In the genomic region with DNA sequence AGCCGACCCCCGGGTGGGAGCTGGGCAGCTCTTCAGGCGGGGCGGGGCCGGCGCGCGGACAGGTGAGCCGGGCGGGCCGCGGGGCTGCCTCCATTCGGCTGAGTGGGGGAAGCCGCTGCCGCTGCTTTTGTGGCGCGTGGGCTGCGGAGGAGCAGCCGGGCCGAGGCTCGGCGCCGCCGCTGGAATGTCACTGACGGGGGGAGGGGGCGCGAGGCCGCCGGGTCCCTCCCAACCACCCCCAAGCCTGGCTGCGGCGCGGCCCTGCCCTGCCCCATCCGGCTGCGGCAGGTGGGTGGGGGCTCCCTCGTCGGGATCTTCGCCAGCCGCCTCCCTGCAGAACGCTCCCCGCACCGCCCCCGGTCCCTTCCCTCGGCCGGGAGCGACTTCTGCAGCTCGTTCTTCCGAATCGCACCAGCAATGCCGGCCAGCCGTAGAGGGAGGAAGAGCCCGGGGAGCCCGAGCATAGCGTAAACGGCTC, we compare ENCODE assay signal across 7 cellular contexts. TPM values are rescaled to one million over a fixed set of nuclear protein-coding genes. Genes with fewer than 3 reads are reported as not detected.
DNase-seq lines count a peak whose midpoint lies in the region; ATAC-seq and TF ChIP-seq lines count a peak whose summit lies in the region.

No MANE protein-coding gene starts in this region.

- no peak for TF ChIP-seq CTCF in GM06990 (IDR thresholded peaks at IDR 0.05; ENCODE audit: insufficient read depth, low read length, poor library complexity, severe bottlenecking)
- no peak for TF ChIP-seq CTCF in WTC11 (IDR thresholded peaks at IDR 0.05)
- no peak for TF ChIP-seq CTCF in esophagus muscularis mucosa (IDR thresholded peaks at IDR 0.05)
- TF ChIP-seq CTCF in stomach (IDR thresholded peaks at IDR 0.05) = no peak

- H3K4me1 Mint-ChIP-seq in WTC11 = peaks cover 31% of the 10 kb centered on the region

- 0% methylated on average over 1 of the region's 54 CpGs for WGBS in esophagus muscularis mucosa
- WGBS in stomach, 5 donors = 0 to 2% (median 1%) methylated on average over 12 to 54 of the region's 54 CpGs

- peaks cover 3% of the 10 kb centered on the region; the same call in 1 of the 2 replicates for H3K27me3 Mint-ChIP-seq in WTC11 (ENCODE audit: low read depth)

- H3K36me3 ChIP-seq in GM06990 (ENCODE audit: control insufficient read depth, insufficient read depth, low read length) = no peaks in the 10 kb centered on the region
- H3K36me3 ChIP-seq in KOPT-K1 (ENCODE audit: insufficient read depth, low read length) = no peaks in the 10 kb centered on the region; the same call in 1 of the 2 replicates
- no peaks in the 10 kb centered on the region for H3K36me3 ChIP-seq in esophagus muscularis mucosa
- no peaks in the 10 kb centered on the region for H3K36me3 ChIP-seq in stomach

- TF ChIP-seq EP300 in esophagus muscularis mucosa (IDR thresholded peaks at IDR 0.05) (no peak), stomach (IDR thresholded peaks at IDR 0.05) (no peak)

- POLR2A ChIA-PET in WTC11 (lab: Charles Lee) = interaction anchor here (1.1 to 1.8 kb wide), 3 partner anchors 44 to 137 kb away, joined by 3 to 5 read pairs (median 3); a partner anchor contains a TSS

- H3K9me3 Mint-ChIP-seq in WTC11 = no peaks in the 10 kb centered on the region

- H3K27ac Mint-ChIP-seq in WTC11 = no peak overlapping the region

- intact Hi-C loops in esophagus muscularis mucosa (cut with DNase I) (no loop called here), stomach (cut with DNase I; ENCODE audit: low total_unique reads) (no loop called here)

- H3K36me3 Mint-ChIP-seq in WTC11 = no peaks in the 10 kb centered on the region

- peak overlapping the region; percentile 82 for H3K4me3 ChIP-seq in GM06990 (replicated peaks; ENCODE audit: low read depth, low read length)
- peak overlapping the region; percentile 77 to 99 (median 96) for H3K4me3 ChIP-seq in esophagus muscularis mucosa
- peak overlapping the region; percentile 72 to 98 (median 94) for H3K4me3 ChIP-seq in stomach

- peak; percentile 16 for ATAC-seq in GM21576 (IDR thresholded peaks at IDR 0.05; ENCODE audit: unreplicated experiment)
- peak; percentile 8 for ATAC-seq in WTC11

- no peaks in the 10 kb centered on the region for H3K9me3 ChIP-seq in KOPT-K1 (ENCODE audit: insufficient read depth, low read length, poor library complexity, severe bottlenecking)
- H3K9me3 ChIP-seq in esophagus muscularis mucosa = no peaks in the 10 kb centered on the region
- no peaks in the 10 kb centered on the region for H3K9me3 ChIP-seq in stomach

- H3K27me3 ChIP-seq in GM06990 (replicated peaks; ENCODE audit: control insufficient read depth, insufficient read depth, low read length) = no peaks in the 10 kb centered on the region
- no peaks in the 10 kb centered on the region for H3K27me3 ChIP-seq in esophagus muscularis mucosa
- no peaks in the 10 kb centered on the region for H3K27me3 ChIP-seq in stomach

- CTCF ChIA-PET in WTC11 (lab: Charles Lee) = interaction anchor here (0.6 to 4.0 kb wide), 4 partner anchors 114 to 230 kb away, joined by 3 to 26 read pairs (median 4); a partner anchor contains a TSS

- DNase-seq in GM06990 (ENCODE audit: extremely low read depth, insufficient read length) (no peak), WTC11 (ENCODE audit: low spot score) (peak; percentile 73), esophagus muscularis mucosa (ENCODE audit: extremely low spot score) (no peak), myocyte (ENCODE audit: low read depth) (peak; percentile 78), stomach (peak; percentile 49)

- no peak for TF ChIP-seq POLR2A in esophagus muscularis mucosa (IDR thresholded peaks at IDR 0.05; ENCODE audit: low read depth)
- no peak for TF ChIP-seq POLR2A in stomach (IDR thresholded peaks at IDR 0.05)

- H3K4me1 ChIP-seq in esophagus muscularis mucosa = peaks cover 63 to 81% (median 77%) of the 10 kb centered on the region in 4 donors
- peaks cover 44 to 76% (median 63%) of the 10 kb centered on the region in 4 donors for H3K4me1 ChIP-seq in stomach

- H3K27ac ChIP-seq in KOPT-K1 (ENCODE audit: low read depth, low read length, poor library complexity, severe bottlenecking) (peak overlapping the region; percentile 75), esophagus muscularis mucosa (replicated peaks in 1 of 4) (peak overlapping the region; percentile 98 to 100 (median 99)), stomach (peak overlapping the region; percentile 95 to 99 (median 97))

- H3K4me3 Mint-ChIP-seq in WTC11 = no peak overlapping the region

TF ChIP-seq in WTC11, 78 proteins besides CTCF, POLR2A, EP300 and RAD21 (continues in another document):
- TF ChIP-seq, protein P1, sequence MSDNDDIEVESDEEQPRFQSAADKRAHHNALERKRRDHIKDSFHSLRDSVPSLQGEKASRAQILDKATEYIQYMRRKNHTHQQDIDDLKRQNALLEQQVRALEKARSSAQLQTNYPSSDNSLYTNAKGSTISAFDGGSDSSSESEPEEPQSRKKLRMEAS (CRISPR knock-in tag; IDR thresholded peaks at IDR 0.05) = no peak
- TF ChIP-seq KAT7 (CRISPR knock-in tag; IDR thresholded peaks at IDR 0.05; ENCODE audit: borderline replicate concordance) (no peak), GRHL2 (CRISPR knock-in tag; IDR thresholded peaks at IDR 0.05; ENCODE audit: insufficient replicate concordance, severe bottlenecking) (no peak), ZNF121 (CRISPR knock-in tag; IDR thresholded peaks at IDR 0.05) (0 out of 2 replicates have a peak, but pooled peaks have one; percentile 9), ZBTB21 (CRISPR knock-in tag; IDR thresholded peaks at IDR 0.05; ENCODE audit: borderline replicate concordance) (no peak), RELA (CRISPR knock-in tag; IDR thresholded peaks at IDR 0.05; ENCODE audit: borderline replicate concordance) (no peak; the same call in 1 of the 2 replicates), JAZF1 (CRISPR knock-in tag; IDR thresholded peaks at IDR 0.05) (no peak)
- TF ChIP-seq, protein P2, sequence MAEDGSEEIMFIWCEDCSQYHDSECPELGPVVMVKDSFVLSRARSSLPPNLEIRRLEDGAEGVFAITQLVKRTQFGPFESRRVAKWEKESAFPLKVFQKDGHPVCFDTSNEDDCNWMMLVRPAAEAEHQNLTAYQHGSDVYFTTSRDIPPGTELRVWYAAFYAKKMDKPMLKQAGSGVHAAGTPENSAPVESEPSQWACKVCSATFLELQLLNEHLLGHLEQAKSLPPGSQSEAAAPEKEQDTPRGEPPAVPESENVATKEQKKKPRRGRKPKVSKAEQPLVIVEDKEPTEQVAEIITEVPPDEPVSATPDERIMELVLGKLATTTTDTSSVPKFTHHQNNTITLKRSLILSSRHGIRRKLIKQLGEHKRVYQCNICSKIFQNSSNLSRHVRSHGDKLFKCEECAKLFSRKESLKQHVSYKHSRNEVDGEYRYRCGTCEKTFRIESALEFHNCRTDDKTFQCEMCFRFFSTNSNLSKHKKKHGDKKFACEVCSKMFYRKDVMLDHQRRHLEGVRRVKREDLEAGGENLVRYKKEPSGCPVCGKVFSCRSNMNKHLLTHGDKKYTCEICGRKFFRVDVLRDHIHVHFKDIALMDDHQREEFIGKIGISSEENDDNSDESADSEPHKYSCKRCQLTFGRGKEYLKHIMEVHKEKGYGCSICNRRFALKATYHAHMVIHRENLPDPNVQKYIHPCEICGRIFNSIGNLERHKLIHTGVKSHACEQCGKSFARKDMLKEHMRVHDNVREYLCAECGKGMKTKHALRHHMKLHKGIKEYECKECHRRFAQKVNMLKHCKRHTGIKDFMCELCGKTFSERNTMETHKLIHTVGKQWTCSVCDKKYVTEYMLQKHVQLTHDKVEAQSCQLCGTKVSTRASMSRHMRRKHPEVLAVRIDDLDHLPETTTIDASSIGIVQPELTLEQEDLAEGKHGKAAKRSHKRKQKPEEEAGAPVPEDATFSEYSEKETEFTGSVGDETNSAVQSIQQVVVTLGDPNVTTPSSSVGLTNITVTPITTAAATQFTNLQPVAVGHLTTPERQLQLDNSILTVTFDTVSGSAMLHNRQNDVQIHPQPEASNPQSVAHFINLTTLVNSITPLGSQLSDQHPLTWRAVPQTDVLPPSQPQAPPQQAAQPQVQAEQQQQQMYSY (CRISPR knock-in tag; IDR thresholded peaks at IDR 0.05) = no peak
- TF ChIP-seq, protein P3, sequence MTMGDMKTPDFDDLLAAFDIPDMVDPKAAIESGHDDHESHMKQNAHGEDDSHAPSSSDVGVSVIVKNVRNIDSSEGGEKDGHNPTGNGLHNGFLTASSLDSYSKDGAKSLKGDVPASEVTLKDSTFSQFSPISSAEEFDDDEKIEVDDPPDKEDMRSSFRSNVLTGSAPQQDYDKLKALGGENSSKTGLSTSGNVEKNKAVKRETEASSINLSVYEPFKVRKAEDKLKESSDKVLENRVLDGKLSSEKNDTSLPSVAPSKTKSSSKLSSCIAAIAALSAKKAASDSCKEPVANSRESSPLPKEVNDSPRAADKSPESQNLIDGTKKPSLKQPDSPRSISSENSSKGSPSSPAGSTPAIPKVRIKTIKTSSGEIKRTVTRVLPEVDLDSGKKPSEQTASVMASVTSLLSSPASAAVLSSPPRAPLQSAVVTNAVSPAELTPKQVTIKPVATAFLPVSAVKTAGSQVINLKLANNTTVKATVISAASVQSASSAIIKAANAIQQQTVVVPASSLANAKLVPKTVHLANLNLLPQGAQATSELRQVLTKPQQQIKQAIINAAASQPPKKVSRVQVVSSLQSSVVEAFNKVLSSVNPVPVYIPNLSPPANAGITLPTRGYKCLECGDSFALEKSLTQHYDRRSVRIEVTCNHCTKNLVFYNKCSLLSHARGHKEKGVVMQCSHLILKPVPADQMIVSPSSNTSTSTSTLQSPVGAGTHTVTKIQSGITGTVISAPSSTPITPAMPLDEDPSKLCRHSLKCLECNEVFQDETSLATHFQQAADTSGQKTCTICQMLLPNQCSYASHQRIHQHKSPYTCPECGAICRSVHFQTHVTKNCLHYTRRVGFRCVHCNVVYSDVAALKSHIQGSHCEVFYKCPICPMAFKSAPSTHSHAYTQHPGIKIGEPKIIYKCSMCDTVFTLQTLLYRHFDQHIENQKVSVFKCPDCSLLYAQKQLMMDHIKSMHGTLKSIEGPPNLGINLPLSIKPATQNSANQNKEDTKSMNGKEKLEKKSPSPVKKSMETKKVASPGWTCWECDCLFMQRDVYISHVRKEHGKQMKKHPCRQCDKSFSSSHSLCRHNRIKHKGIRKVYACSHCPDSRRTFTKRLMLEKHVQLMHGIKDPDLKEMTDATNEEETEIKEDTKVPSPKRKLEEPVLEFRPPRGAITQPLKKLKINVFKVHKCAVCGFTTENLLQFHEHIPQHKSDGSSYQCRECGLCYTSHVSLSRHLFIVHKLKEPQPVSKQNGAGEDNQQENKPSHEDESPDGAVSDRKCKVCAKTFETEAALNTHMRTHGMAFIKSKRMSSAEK (CRISPR knock-in tag; IDR thresholded peaks at IDR 0.05; ENCODE audit: borderline replicate concordance) = no peak

RNA-seq across cellular contexts. Expression of a gene that starts 0.4 kb away (rescaled TPM):
- total RNA-seq in WTC11 (2021) (213 to 255 TPM (median 224 TPM) in 3 replicates), esophagus muscularis mucosa (100 to 1,000 TPM; 204 to 368 (median 348) TPM), myocyte (519 and 564 TPM in 2 replicates), stomach (100 to 1,000 TPM; 272 to 726 (median 399) TPM)
- polyA plus RNA-seq in myocyte (2012) = 475 TPM
- polyA plus RNA-seq in stomach = 100 to 1,000 TPM in 1 of 3 donors, 10 to 100 TPM in 2; 41.4 to 104 (median 49.0) TPM

RNA-seq across cellular contexts. Expression of a gene that starts 48.3 kb away (rescaled TPM):
- total RNA-seq in WTC11 (2021) (19.0 to 19.7 TPM (median 19.3 TPM) in 3 replicates), esophagus muscularis mucosa (10 to 100 TPM; 18.3 to 27.8 (median 20.5) TPM), myocyte (28.3 and 28.4 TPM in 2 replicates), stomach (10 to 100 TPM; 12.7 to 33.5 (median 23.9) TPM)
- polyA plus RNA-seq in myocyte (2012) = 22.5 TPM
- 10 to 100 TPM; 10.3 to 14.7 (median 10.8) TPM for polyA plus RNA-seq in stomach

Comparison
In these comparisons a context has a peak if more than half of its experiments do, and no peak if none do; other contexts are left out.
1. DNase-seq: peak in WTC11 (single experiment), myocyte (single experiment) and stomach (single experiment); none in GM06990 (single experiment) and esophagus muscularis mucosa (single experiment).
2. Peak in every context shown above with its lines, with median percentiles within 50 percentile points of each other: H3K4me3 ChIP-seq and H3K27ac ChIP-seq.